14 cellular contexts compared by ENCODE assay signal in genomic region chr6:7047966-7048365, GRCh38. TPM values are rescaled to one million over a fixed set of nuclear protein-coding genes. Genes with fewer than 3 reads are reported as not detected.
DNase-seq lines count a peak whose midpoint lies in the region; ATAC-seq and TF ChIP-seq lines count a peak whose summit lies in the region.
"Had no signal": no experiment of that assay in that cellular context is flagged by ENCODE, and none has a peak within 500 bp of the region (broad histone marks: within the 10 kb centered on the region; RNA-seq: fewer than 3 reads in every experiment).

No MANE protein-coding gene starts in this region.

- no peak overlapping the region for H3K9ac ChIP-seq in skeletal muscle tissue (ENCODE audit: low read depth in 1 of 3, low read length in 3 of 3)

- H3K4me1 ChIP-seq in skeletal muscle tissue (ENCODE audit: control insufficient read depth in 3 of 3, insufficient read depth in 3 of 3, low read length in 3 of 3) (peaks cover 12 to 27% (median 19%) of the 10 kb centered on the region in 3 donors), heart right ventricle (peaks cover 0 to 47% (median 24%) of the 10 kb centered on the region in 9 donors)

- no peak for ATAC-seq in heart right ventricle

- H3K27me3 ChIP-seq in brain microvascular endothelial cell (replicated peaks) (no peaks in the 10 kb centered on the region), skeletal muscle tissue (ENCODE audit: control insufficient read depth in 3 of 3, insufficient read depth in 3 of 3, low read length in 3 of 3) (no peaks in the 10 kb centered on the region), heart right ventricle (peaks cover 0 to 6% (median 0%) of the 10 kb centered on the region in 7 donors)

- H3K9me3 ChIP-seq in skeletal muscle tissue (ENCODE audit: control insufficient read depth in 3 of 3, low read length in 3 of 3): no peaks in the 10 kb centered on the region
- no peaks in the 10 kb centered on the region for H3K9me3 ChIP-seq in heart right ventricle

- H3K27ac ChIP-seq in brain microvascular endothelial cell (peak overlapping the region; percentile 35), skeletal muscle tissue (ENCODE audit: low read depth, low read length) (peak overlapping the region; percentile 28), heart right ventricle (peak overlapping the region in 1 of 10 donors; percentile 71)
- H3K27ac ChIP-seq: VCaP had no signal

- no peaks in the 10 kb centered on the region for H3K36me3 ChIP-seq in brain microvascular endothelial cell (replicated peaks)
- no peaks in the 10 kb centered on the region for H3K36me3 ChIP-seq in skeletal muscle tissue (ENCODE audit: control insufficient read depth in 3 of 3, insufficient read depth in 3 of 3, low read length in 3 of 3)
- no peaks in the 10 kb centered on the region for H3K36me3 ChIP-seq in heart right ventricle

- no peak overlapping the region for H3K4me3 ChIP-seq in brain microvascular endothelial cell (ENCODE audit: low read depth, low read length)
- no peak overlapping the region for H3K4me3 ChIP-seq in skeletal muscle tissue (ENCODE audit: low read length in 3 of 3)
- no peak overlapping the region for H3K4me3 ChIP-seq in heart right ventricle

- TF ChIP-seq CTCF in brain microvascular endothelial cell (IDR thresholded peaks at IDR 0.05; ENCODE audit: low read depth, low read length, missing control alignments): no peak
- TF ChIP-seq CTCF in heart right ventricle (IDR thresholded peaks at IDR 0.05): no peak

- in situ Hi-C loops in brain microvascular endothelial cell (cut with HindIII; ENCODE audit: low pct_ligation_motif_present, low sequenced_read_pairs): no loop called here

- 75 to 88% methylated on average over 3 of the region's 3 CpGs for WGBS in heart right ventricle, 2 donors

- DNase-seq in SKM-1 treated with dmso at 0.1 percent for 144 hours (lab: John Stamatoyannopoulos, UW; ENCODE audit: unreplicated experiment) (peak; percentile 25), SKM-1 (lab: John Stamatoyannopoulos, UW; ENCODE audit: unreplicated experiment) (no peak), NCI-H82 (lab: John Stamatoyannopoulos, UW) (peak; percentile 51), brain microvascular endothelial cell (peak; percentile 7), NCI-H1105 treated with DMSO at 0.1 percent for 48 hours (lab: John Stamatoyannopoulos, UW) (no peak), occipital lobe (lab: John Stamatoyannopoulos, UW) (no peak), heart right ventricle (no peak)
- DNase-seq: ACHN; activated naive CD8-positive, alpha-beta T cell treated with anti-CD3 and anti-CD28 coated beads, Interleukin-2, amount 10 ng/mL, durations not matched to agents 7 days and 5 days; NCI-H146; NCI-H526; SHP77 treated with DMSO at 0.1 percent for 48 hours had no signal

- intact Hi-C loops in heart right ventricle (cut with DNase I): no loop called here

RNA-seq across cellular contexts. Expression of gene RREB1, which starts 59.8 kb away (rescaled TPM):
- total RNA-seq in skeletal muscle tissue (22.4 TPM), occipital lobe (1.4 TPM), heart right ventricle (10 to 100 TPM; 32.2 to 47.1 (median 36.8) TPM)
- 10 to 100 TPM in 1 of 2 donors, 1 to 10 TPM in 1; 3.0 to 11.4 TPM for polyA plus RNA-seq in heart right ventricle

Comparison
In these comparisons a context has a peak if more than half of its experiments do, and no peak if none do; other contexts are left out.
1. DNase-seq: peak in SKM-1 treated with dmso at 0.1 percent for 144 hours (single experiment), NCI-H82 (single experiment) and brain microvascular endothelial cell (single experiment); none in SKM-1 (single experiment), NCI-H1105 treated with DMSO at 0.1 percent for 48 hours (single experiment), occipital lobe (single experiment) and heart right ventricle (0 of 2).